In genomic region chr12:110647669-110648068, GRCh38 we compare ENCODE assay signal across 12 cellular contexts. TPM values are rescaled to one million over a fixed set of nuclear protein-coding genes. Genes with fewer than 3 reads are reported as not detected.
A peak's percentile ranks its signal among the peaks of the same experiment; 100 is the strongest.
DNase-seq lines count a peak whose midpoint lies in the region; ATAC-seq and TF ChIP-seq lines count a peak whose summit lies in the region.
"Had no signal": no experiment of that assay in that cellular context is flagged by ENCODE, and none has a peak within 500 bp of the region (broad histone marks: within the 10 kb centered on the region; RNA-seq: fewer than 3 reads in every experiment).

No MANE protein-coding gene starts in this region.

- H3F3A ChIP-seq in smooth muscle cell (ENCODE audit: low read depth) = no peaks in the 10 kb centered on the region

- no peak overlapping the region for H3K4me2 ChIP-seq in smooth muscle cell

- H3K27me3 ChIP-seq in smooth muscle cell (ENCODE audit: low read depth) = no peaks in the 10 kb centered on the region
- H3K27me3 ChIP-seq: ascending aorta had no signal

- 94% methylated on average over 7 of the region's 7 CpGs for WGBS in smooth muscle cell (ENCODE audit: low lambda C conversion rate)

- H3K27ac ChIP-seq in smooth muscle cell (ENCODE audit: low read depth) = no peak overlapping the region
- H3K27ac ChIP-seq: ascending aorta, VCaP had no signal

- DNase-seq in MV-4-11 (lab: John Stamatoyannopoulos, UW) = peak; percentile 58
- peak; percentile 12 to 13 for DNase-seq in lung microvascular endothelial cell (ENCODE audit: low read depth in 2 of 2)
- no peak for DNase-seq in stimulated activated CD4-positive, alpha-beta T cell treated with anti-CD3 and anti-CD28 coated beads, Interleukin-2, amount 100 ng/mL, for 48 hours
- DNase-seq in smooth muscle cell (lab: John Stamatoyannopoulos, UW; ENCODE audit: unreplicated experiment) = no peak
- DNase-seq in NCI-H1092 (lab: John Stamatoyannopoulos, UW) = no peak
- DNase-seq in EL = no peak
- DNase-seq: NCI-H1417 treated with DMSO at 0.1 percent for 48 hours had no signal

- ATAC-seq in GM18505 (IDR thresholded peaks at IDR 0.05; ENCODE audit: unreplicated experiment) = no peak
- peak; percentile 70 for ATAC-seq in GM21390 (IDR thresholded peaks at IDR 0.05; ENCODE audit: unreplicated experiment)
- ATAC-seq: Panc1 had no signal

- H3K9me3 ChIP-seq in smooth muscle cell (replicated peaks; ENCODE audit: low read depth) = no peaks in the 10 kb centered on the region
- H3K9me3 ChIP-seq: ascending aorta had no signal

- H3K4me3 ChIP-seq in smooth muscle cell = no peak overlapping the region
- H3K4me3 ChIP-seq: ascending aorta had no signal

- H3K4me1 ChIP-seq in smooth muscle cell (ENCODE audit: low read depth) = no peaks in the 10 kb centered on the region
- H3K4me1 ChIP-seq: ascending aorta had no signal

- no peaks in the 10 kb centered on the region for H3K36me3 ChIP-seq in smooth muscle cell (ENCODE audit: low read depth)

- no peak overlapping the region for H3K9ac ChIP-seq in smooth muscle cell (ENCODE audit: low read depth)

- no peak overlapping the region for H2AFZ ChIP-seq in smooth muscle cell (ENCODE audit: low read depth)

- no peaks in the 10 kb centered on the region for H4K20me1 ChIP-seq in smooth muscle cell (ENCODE audit: low read depth)

- TF ChIP-seq CTCF in smooth muscle cell (IDR thresholded peaks at IDR 0.05; ENCODE audit: borderline replicate concordance, insufficient read depth, poor library complexity, severe bottlenecking) = no peak

- peak; percentile 39 for TF ChIP-seq POLR2A in GM18505 (IDR thresholded peaks at IDR 0.05; ENCODE audit: borderline replicate concordance, extremely low read depth, insufficient read depth, insufficient read length)

- no peaks in the 10 kb centered on the region for H3K79me2 ChIP-seq in smooth muscle cell (ENCODE audit: low read depth)

RNA-seq across cellular contexts. Expression of gene TCTN1, which starts 33.7 kb away (rescaled TPM):
- total RNA-seq in lung microvascular endothelial cell (7.0 and 9.7 TPM in 2 replicates), smooth muscle cell (26.4 and 28.4 TPM in 2 replicates)
- polyA plus RNA-seq in smooth muscle cell = 22.5 and 26.2 TPM in 2 replicates

RNA-seq across cellular contexts. Expression of gene HVCN1, which starts 41.2 kb away (rescaled TPM):
- total RNA-seq in lung microvascular endothelial cell = 2.2 and 5.0 TPM in 2 replicates
- total RNA-seq in smooth muscle cell = 4.6 and 8.3 TPM in 2 replicates
- polyA plus RNA-seq in smooth muscle cell = 5.3 and 5.5 TPM in 2 replicates

Comparison
In these comparisons a context has a peak if more than half of its experiments do, and no peak if none do; other contexts are left out.
1. DNase-seq: peak in MV-4-11 (single experiment) and lung microvascular endothelial cell (2 of 2); none in stimulated activated CD4-positive, alpha-beta T cell treated with anti-CD3 and anti-CD28 coated beads, Interleukin-2, amount 100 ng/mL, for 48 hours (0 of 2), smooth muscle cell (single experiment), NCI-H1092 (single experiment) and EL (single experiment).